1 cellular context compared by ENCODE assay signal in the genomic region with DNA sequence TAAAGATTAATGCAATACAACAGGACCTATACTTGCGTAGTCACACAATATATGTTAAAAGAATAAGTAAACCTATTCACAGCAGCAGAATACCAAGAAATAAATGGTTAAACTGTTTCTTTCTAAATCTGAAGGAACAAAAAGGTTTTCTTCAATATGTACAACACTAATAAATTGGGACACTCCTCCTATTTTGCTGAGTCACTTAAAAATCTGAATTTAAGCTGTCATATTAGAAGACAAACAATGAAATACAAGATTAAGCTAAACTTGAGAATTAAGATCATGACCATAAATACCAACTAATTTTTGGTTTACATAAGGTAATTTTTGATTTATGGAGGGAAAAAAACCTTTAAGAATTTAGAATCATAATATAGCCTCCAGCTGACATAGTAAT.
A peak's percentile ranks its signal among the peaks of the same experiment; 100 is the strongest.
TF ChIP-seq lines count a peak whose summit lies in the region.

No MANE protein-coding gene starts in this region.

TF ChIP-seq in A549, 52 proteins besides CTCF, POLR2A, EP300 and RAD21 (continued from another document):
- TF ChIP-seq PBX3 (IDR thresholded peaks at IDR 0.05) (no peak), MAZ (IDR thresholded peaks at IDR 0.05; ENCODE audit: borderline replicate concordance, low read depth, low read length) (no peak), NFE2L2 (conservative IDR thresholded peaks at IDR 0.05; ENCODE audit: low read length) (peak; percentile 97), MAFK (IDR thresholded peaks at IDR 0.05; ENCODE audit: partially characterized antibody) (peak; percentile 98), KDM5A (IDR thresholded peaks at IDR 0.05) (no peak), CHD4 (IDR thresholded peaks at IDR 0.05; ENCODE audit: borderline replicate concordance) (no peak), JUN (IDR thresholded peaks at IDR 0.05) (no peak), ZC3H11A (IDR thresholded peaks at IDR 0.05) (no peak)
- TF ChIP-seq, protein P1, sequence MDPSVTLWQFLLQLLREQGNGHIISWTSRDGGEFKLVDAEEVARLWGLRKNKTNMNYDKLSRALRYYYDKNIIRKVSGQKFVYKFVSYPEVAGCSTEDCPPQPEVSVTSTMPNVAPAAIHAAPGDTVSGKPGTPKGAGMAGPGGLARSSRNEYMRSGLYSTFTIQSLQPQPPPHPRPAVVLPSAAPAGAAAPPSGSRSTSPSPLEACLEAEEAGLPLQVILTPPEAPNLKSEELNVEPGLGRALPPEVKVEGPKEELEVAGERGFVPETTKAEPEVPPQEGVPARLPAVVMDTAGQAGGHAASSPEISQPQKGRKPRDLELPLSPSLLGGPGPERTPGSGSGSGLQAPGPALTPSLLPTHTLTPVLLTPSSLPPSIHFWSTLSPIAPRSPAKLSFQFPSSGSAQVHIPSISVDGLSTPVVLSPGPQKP (IDR thresholded peaks at IDR 0.05; ENCODE audit: low read depth, low read length) = no peak
